In the genomic region with DNA sequence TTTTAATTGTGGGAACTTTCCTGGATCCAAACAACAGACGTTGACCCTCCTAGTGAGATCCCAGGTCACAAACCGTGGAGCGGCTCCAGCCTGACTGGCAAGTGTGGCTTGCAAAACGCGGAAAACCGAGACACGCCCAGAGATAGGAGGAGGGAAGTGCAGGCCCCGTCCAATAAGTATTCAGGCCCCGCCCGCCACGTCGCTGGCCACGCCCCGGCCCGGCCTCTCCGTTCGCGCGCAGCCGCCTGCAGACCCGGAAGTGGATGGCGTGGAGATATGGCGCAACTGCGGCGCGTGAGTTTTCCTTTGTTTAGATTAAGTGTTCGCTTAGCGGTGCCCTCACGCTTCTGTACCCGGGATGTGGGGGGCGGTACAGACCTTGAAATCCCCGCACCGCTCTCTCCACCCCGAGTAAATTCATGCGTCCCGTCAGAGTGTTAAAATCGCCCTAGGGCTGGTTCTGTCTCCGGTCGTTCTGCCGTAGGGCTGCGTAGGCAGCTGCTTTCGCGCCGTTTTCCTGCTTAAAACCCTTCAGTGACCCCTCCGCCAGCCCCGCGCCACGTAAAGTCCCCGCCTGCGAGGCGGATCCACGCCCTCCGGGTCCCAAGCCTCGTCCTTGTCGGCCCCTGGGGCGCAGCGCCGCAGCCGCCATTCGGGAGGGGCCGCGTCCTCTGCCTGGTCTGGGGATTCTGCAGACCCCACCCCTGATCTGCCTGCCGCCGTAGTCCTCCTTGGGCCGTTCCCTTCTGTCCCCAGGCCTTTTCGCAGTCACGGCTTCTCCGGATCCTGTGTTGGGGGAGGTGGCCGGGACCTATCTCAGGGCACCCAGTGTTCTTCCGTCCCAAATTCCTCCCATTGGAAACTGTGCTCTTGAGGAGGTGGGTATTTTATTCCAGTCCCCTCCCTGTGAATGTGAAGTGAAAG, we compare ENCODE assay signal across 1 cellular context.
TF ChIP-seq lines count a peak whose summit lies in the region.

A gene (plus strand): TSS at position 250 of the 924 bp plus-strand sequence. CDS start 27 bp downstream, at position 277.

TF ChIP-seq in HepG2, 621 proteins besides CTCF, POLR2A, EP300 and RAD21 (continued from another document and continues in another):
- TF ChIP-seq, protein P1, sequence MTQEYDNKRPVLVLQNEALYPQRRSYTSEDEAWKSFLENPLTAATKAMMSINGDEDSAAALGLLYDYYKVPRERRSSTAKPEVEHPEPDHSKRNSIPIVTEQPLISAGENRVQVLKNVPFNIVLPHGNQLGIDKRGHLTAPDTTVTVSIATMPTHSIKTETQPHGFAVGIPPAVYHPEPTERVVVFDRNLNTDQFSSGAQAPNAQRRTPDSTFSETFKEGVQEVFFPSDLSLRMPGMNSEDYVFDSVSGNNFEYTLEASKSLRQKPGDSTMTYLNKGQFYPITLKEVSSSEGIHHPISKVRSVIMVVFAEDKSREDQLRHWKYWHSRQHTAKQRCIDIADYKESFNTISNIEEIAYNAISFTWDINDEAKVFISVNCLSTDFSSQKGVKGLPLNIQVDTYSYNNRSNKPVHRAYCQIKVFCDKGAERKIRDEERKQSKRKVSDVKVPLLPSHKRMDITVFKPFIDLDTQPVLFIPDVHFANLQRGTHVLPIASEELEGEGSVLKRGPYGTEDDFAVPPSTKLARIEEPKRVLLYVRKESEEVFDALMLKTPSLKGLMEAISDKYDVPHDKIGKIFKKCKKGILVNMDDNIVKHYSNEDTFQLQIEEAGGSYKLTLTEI (CRISPR knock-in tag; conservative IDR thresholded peaks at IDR 0.05) = no peak
- 0 out of 2 replicates have a peak, but pooled peaks have one; percentile 43 for TF ChIP-seq KLF9 (CRISPR knock-in tag; IDR thresholded peaks at IDR 0.05; ENCODE audit: low read depth)
- no peak for TF ChIP-seq ZNF589 (CRISPR knock-in tag; conservative IDR thresholded peaks at IDR 0.05)
- TF ChIP-seq CCDC6 (CRISPR knock-in tag; IDR thresholded peaks at IDR 0.05) = peak; percentile 29; the same call in 1 of the 2 replicates
- peak; percentile 97 for TF ChIP-seq CEBPB (IDR thresholded peaks at IDR 0.05; ENCODE audit: borderline replicate concordance, low read depth, low read length)
- no peak for TF ChIP-seq PCBP2 (optimal IDR thresholded peaks at IDR 0.05; ENCODE audit: low read depth, low read length, poor library complexity, severe bottlenecking)
- peak; percentile 27; the same call in 1 of the 2 replicates for TF ChIP-seq ZNF775 (CRISPR knock-in tag; IDR thresholded peaks at IDR 0.05; ENCODE audit: borderline replicate concordance)
- TF ChIP-seq, protein P2, sequence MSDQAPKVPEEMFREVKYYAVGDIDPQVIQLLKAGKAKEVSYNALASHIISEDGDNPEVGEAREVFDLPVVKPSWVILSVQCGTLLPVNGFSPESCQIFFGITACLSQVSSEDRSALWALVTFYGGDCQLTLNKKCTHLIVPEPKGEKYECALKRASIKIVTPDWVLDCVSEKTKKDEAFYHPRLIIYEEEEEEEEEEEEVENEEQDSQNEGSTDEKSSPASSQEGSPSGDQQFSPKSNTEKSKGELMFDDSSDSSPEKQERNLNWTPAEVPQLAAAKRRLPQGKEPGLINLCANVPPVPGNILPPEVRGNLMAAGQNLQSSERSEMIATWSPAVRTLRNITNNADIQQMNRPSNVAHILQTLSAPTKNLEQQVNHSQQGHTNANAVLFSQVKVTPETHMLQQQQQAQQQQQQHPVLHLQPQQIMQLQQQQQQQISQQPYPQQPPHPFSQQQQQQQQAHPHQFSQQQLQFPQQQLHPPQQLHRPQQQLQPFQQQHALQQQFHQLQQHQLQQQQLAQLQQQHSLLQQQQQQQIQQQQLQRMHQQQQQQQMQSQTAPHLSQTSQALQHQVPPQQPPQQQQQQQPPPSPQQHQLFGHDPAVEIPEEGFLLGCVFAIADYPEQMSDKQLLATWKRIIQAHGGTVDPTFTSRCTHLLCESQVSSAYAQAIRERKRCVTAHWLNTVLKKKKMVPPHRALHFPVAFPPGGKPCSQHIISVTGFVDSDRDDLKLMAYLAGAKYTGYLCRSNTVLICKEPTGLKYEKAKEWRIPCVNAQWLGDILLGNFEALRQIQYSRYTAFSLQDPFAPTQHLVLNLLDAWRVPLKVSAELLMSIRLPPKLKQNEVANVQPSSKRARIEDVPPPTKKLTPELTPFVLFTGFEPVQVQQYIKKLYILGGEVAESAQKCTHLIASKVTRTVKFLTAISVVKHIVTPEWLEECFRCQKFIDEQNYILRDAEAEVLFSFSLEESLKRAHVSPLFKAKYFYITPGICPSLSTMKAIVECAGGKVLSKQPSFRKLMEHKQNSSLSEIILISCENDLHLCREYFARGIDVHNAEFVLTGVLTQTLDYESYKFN (CRISPR knock-in tag; conservative IDR thresholded peaks at IDR 0.05) = peak; percentile 48; the same call in 1 of the 2 replicates
- peak; percentile 71 for TF ChIP-seq ZFX (CRISPR knock-in tag; IDR thresholded peaks at IDR 0.05; ENCODE audit: low read depth)
- 0 out of 2 replicates have a peak, but pooled peaks have one; percentile 21 for TF ChIP-seq BRCA1 (CRISPR knock-in tag; IDR thresholded peaks at IDR 0.05)
- TF ChIP-seq NCOA5 (CRISPR knock-in tag; IDR thresholded peaks at IDR 0.05) = no peak
- TF ChIP-seq, protein P3, sequence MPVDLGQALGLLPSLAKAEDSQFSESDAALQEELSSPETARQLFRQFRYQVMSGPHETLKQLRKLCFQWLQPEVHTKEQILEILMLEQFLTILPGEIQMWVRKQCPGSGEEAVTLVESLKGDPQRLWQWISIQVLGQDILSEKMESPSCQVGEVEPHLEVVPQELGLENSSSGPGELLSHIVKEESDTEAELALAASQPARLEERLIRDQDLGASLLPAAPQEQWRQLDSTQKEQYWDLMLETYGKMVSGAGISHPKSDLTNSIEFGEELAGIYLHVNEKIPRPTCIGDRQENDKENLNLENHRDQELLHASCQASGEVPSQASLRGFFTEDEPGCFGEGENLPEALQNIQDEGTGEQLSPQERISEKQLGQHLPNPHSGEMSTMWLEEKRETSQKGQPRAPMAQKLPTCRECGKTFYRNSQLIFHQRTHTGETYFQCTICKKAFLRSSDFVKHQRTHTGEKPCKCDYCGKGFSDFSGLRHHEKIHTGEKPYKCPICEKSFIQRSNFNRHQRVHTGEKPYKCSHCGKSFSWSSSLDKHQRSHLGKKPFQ (CRISPR knock-in tag; IDR thresholded peaks at IDR 0.05; ENCODE audit: insufficient replicate concordance) = no peak
- peak; percentile 78 for TF ChIP-seq HDAC2 (CRISPR knock-in tag; IDR thresholded peaks at IDR 0.05)
- TF ChIP-seq GABPB1 (CRISPR knock-in tag; IDR thresholded peaks at IDR 0.05) = peak; percentile 93
- TF ChIP-seq RARG (CRISPR knock-in tag; IDR thresholded peaks at IDR 0.05; ENCODE audit: low read depth) = no peak
- peak; percentile 26; the same call in 1 of the 2 replicates for TF ChIP-seq JUN (CRISPR knock-in tag; IDR thresholded peaks at IDR 0.05)
- TF ChIP-seq, protein P4, sequence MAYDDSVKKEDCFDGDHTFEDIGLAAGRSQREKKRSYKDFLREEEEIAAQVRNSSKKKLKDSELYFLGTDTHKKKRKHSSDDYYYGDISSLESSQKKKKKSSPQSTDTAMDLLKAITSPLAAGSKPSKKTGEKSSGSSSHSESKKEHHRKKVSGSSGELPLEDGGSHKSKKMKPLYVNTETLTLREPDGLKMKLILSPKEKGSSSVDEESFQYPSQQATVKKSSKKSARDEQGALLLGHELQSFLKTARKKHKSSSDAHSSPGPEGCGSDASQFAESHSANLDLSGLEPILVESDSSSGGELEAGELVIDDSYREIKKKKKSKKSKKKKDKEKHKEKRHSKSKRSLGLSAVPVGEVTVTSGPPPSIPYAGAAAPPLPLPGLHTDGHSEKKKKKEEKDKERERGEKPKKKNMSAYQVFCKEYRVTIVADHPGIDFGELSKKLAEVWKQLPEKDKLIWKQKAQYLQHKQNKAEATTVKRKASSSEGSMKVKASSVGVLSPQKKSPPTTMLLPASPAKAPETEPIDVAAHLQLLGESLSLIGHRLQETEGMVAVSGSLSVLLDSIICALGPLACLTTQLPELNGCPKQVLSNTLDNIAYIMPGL (CRISPR knock-in tag; IDR thresholded peaks at IDR 0.05; ENCODE audit: borderline replicate concordance in 1 of 2, low read depth in 1 of 2) = peak; percentile 64 to 72
- TF ChIP-seq, protein P5, sequence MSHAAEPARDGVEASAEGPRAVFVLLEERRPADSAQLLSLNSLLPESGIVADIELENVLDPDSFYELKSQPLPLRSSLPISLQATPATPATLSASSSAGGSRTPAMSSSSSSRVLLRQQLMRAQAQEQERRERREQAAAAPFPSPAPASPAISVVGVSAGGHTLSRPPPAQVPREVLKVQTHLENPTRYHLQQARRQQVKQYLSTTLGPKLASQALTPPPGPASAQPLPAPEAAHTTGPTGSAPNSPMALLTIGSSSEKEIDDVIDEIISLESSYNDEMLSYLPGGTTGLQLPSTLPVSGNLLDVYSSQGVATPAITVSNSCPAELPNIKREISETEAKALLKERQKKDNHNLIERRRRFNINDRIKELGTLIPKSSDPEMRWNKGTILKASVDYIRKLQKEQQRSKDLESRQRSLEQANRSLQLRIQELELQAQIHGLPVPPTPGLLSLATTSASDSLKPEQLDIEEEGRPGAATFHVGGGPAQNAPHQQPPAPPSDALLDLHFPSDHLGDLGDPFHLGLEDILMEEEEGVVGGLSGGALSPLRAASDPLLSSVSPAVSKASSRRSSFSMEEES (CRISPR knock-in tag; IDR thresholded peaks at IDR 0.05) = peak; percentile 79
- TF ChIP-seq, protein P6, sequence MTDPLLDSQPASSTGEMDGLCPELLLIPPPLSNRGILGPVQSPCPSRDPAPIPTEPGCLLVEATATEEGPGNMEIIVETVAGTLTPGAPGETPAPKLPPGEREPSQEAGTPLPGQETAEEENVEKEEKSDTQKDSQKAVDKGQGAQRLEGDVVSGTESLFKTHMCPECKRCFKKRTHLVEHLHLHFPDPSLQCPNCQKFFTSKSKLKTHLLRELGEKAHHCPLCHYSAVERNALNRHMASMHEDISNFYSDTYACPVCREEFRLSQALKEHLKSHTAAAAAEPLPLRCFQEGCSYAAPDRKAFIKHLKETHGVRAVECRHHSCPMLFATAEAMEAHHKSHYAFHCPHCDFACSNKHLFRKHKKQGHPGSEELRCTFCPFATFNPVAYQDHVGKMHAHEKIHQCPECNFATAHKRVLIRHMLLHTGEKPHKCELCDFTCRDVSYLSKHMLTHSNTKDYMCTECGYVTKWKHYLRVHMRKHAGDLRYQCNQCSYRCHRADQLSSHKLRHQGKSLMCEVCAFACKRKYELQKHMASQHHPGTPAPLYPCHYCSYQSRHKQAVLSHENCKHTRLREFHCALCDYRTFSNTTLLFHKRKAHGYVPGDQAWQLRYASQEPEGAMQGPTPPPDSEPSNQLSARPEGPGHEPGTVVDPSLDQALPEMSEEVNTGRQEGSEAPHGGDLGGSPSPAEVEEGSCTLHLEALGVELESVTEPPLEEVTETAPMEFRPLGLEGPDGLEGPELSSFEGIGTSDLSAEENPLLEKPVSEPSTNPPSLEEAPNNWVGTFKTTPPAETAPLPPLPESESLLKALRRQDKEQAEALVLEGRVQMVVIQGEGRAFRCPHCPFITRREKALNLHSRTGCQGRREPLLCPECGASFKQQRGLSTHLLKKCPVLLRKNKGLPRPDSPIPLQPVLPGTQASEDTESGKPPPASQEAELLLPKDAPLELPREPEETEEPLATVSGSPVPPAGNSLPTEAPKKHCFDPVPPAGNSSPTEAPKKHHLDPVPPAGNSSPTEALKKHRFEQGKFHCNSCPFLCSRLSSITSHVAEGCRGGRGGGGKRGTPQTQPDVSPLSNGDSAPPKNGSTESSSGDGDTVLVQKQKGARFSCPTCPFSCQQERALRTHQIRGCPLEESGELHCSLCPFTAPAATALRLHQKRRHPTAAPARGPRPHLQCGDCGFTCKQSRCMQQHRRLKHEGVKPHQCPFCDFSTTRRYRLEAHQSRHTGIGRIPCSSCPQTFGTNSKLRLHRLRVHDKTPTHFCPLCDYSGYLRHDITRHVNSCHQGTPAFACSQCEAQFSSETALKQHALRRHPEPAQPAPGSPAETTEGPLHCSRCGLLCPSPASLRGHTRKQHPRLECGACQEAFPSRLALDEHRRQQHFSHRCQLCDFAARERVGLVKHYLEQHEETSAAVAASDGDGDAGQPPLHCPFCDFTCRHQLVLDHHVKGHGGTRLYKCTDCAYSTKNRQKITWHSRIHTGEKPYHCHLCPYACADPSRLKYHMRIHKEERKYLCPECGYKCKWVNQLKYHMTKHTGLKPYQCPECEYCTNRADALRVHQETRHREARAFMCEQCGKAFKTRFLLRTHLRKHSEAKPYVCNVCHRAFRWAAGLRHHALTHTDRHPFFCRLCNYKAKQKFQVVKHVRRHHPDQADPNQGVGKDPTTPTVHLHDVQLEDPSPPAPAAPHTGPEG (CRISPR knock-in tag; IDR thresholded peaks at IDR 0.05) = no peak
- no peak; the same call in 1 of the 2 replicates for TF ChIP-seq AKAP8 (CRISPR knock-in tag; IDR thresholded peaks at IDR 0.05)
- TF ChIP-seq, protein P7, sequence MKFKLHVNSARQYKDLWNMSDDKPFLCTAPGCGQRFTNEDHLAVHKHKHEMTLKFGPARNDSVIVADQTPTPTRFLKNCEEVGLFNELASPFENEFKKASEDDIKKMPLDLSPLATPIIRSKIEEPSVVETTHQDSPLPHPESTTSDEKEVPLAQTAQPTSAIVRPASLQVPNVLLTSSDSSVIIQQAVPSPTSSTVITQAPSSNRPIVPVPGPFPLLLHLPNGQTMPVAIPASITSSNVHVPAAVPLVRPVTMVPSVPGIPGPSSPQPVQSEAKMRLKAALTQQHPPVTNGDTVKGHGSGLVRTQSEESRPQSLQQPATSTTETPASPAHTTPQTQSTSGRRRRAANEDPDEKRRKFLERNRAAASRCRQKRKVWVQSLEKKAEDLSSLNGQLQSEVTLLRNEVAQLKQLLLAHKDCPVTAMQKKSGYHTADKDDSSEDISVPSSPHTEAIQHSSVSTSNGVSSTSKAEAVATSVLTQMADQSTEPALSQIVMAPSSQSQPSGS (CRISPR knock-in tag; IDR thresholded peaks at IDR 0.05) = peak; percentile 67; the same call in 1 of the 2 replicates
- no peak for TF ChIP-seq ZNF251 (CRISPR knock-in tag; IDR thresholded peaks at IDR 0.05)
- no peak for TF ChIP-seq ZNF562 (CRISPR knock-in tag; IDR thresholded peaks at IDR 0.05; ENCODE audit: borderline replicate concordance)
- no peak for TF ChIP-seq MAFG (CRISPR knock-in tag; IDR thresholded peaks at IDR 0.05)
- peak; percentile 82 for TF ChIP-seq NFYC (CRISPR knock-in tag; IDR thresholded peaks at IDR 0.05)
- TF ChIP-seq RBM39 (IDR thresholded peaks at IDR 0.05; ENCODE audit: low read depth, low read length, poor library complexity, severe bottlenecking) = peak; percentile 69
- TF ChIP-seq, protein P8, sequence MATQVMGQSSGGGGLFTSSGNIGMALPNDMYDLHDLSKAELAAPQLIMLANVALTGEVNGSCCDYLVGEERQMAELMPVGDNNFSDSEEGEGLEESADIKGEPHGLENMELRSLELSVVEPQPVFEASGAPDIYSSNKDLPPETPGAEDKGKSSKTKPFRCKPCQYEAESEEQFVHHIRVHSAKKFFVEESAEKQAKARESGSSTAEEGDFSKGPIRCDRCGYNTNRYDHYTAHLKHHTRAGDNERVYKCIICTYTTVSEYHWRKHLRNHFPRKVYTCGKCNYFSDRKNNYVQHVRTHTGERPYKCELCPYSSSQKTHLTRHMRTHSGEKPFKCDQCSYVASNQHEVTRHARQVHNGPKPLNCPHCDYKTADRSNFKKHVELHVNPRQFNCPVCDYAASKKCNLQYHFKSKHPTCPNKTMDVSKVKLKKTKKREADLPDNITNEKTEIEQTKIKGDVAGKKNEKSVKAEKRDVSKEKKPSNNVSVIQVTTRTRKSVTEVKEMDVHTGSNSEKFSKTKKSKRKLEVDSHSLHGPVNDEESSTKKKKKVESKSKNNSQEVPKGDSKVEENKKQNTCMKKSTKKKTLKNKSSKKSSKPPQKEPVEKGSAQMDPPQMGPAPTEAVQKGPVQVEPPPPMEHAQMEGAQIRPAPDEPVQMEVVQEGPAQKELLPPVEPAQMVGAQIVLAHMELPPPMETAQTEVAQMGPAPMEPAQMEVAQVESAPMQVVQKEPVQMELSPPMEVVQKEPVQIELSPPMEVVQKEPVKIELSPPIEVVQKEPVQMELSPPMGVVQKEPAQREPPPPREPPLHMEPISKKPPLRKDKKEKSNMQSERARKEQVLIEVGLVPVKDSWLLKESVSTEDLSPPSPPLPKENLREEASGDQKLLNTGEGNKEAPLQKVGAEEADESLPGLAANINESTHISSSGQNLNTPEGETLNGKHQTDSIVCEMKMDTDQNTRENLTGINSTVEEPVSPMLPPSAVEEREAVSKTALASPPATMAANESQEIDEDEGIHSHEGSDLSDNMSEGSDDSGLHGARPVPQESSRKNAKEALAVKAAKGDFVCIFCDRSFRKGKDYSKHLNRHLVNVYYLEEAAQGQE (IDR thresholded peaks at IDR 0.05; ENCODE audit: borderline replicate concordance in 1 of 2, low read depth in 1 of 2, low read length in 2 of 2) = 0 out of 4 replicates have a peak, but pooled peaks of 1 of the 2 experiments have one; percentile 5
